In genomic region chr1:39519246-39519846, GRCh38 we compare ENCODE assay signal across 2 cellular contexts. TPM values are rescaled to one million over a fixed set of nuclear protein-coding genes. Genes with fewer than 3 reads are reported as not detected.
"Had no signal": no experiment of that assay in that cellular context is flagged by ENCODE, and none has a peak within 500 bp of the region (broad histone marks: within the 10 kb centered on the region; RNA-seq: fewer than 3 reads in every experiment).

No MANE protein-coding gene starts in this region.

RNA-seq across cellular contexts. Expression of gene BMP8A, which starts 27.9 kb away (rescaled TPM):
- total RNA-seq: esophagus mucosa, osteocyte had no signal
